ENCODE assay signal across 8 cellular contexts in the genomic region with DNA sequence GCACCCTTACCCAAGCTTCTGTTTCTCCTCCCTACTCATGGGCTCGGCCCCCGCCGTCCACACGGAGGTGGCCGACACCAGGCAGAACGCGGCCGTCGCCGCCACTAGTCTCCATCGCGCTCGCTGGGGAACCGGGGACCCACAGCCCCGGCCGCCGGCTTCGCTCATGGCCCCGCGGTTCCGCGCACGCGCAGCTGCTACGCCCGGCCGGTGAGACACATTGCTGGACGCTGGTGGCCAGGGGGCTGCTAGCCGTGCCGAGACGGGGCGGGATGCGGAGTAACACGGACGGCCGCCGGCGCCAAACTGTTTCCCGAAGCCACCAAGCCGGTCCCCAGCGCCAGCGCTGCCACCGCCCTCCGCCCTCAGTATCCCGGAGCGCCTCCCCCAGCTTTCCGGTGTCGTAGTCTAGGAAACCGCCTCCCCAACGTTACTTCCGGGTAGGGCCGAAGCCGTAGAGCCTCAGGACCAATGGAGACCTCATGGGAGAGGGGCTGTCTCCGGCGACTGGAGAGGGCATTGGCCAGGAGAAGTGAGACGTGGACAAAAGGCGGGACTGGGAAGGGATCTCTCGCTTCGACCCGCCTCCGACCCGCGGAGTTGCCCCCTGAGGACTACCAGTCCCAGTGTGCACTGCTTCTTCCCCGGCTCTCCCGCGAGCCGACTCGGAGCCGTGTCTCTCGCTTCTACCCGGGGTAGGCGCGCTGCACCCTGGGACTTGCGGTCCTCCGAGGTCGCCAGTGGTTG. TPM values are rescaled to one million over a fixed set of nuclear protein-coding genes. Genes with fewer than 3 reads are reported as not detected.
DNase-seq lines count a peak whose midpoint lies in the region; ATAC-seq and TF ChIP-seq lines count a peak whose summit lies in the region.

A gene with protein sequence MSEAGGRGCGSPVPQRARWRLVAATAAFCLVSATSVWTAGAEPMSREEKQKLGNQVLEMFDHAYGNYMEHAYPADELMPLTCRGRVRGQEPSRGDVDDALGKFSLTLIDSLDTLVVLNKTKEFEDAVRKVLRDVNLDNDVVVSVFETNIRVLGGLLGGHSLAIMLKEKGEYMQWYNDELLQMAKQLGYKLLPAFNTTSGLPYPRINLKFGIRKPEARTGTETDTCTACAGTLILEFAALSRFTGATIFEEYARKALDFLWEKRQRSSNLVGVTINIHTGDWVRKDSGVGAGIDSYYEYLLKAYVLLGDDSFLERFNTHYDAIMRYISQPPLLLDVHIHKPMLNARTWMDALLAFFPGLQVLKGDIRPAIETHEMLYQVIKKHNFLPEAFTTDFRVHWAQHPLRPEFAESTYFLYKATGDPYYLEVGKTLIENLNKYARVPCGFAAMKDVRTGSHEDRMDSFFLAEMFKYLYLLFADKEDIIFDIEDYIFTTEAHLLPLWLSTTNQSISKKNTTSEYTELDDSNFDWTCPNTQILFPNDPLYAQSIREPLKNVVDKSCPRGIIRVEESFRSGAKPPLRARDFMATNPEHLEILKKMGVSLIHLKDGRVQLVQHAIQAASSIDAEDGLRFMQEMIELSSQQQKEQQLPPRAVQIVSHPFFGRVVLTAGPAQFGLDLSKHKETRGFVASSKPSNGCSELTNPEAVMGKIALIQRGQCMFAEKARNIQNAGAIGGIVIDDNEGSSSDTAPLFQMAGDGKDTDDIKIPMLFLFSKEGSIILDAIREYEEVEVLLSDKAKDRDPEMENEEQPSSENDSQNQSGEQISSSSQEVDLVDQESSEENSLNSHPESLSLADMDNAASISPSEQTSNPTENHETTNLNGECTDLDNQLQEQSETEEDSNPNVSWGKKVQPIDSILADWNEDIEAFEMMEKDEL (minus strand): TSS at position 380 of the 747 bp plus-strand sequence. CDS start 212 bp downstream, at position 168.

- no peak within 1 kb of the TSS for H3K14ac ChIP-seq in H9 (ENCODE audit: insufficient read depth, low read length)

- H3K27me3 Mint-ChIP-seq in H9 (ENCODE audit: low read depth): peaks cover 23% of the 10 kb centered on the region
- peaks cover 0 to 6% of the 10 kb centered on the region in 2 donors for H3K27me3 Mint-ChIP-seq in natural killer cell treated with Interleukin-12 subunit alpha and Interleukin-12 subunit beta and Interleukin-15 and Interleukin-18, amount 100 ng/mL, for 72 hours

- no peak within 1 kb of the TSS for H2BK20ac ChIP-seq in H9 (ENCODE audit: low read depth, low read length, poor library complexity, severe bottlenecking)

- H3K4me2 ChIP-seq in H9 (ENCODE audit: insufficient read depth, insufficient read length, low read length): peak within 1 kb of the TSS; percentile 86

- no peak within 1 kb of the TSS for H4K5ac ChIP-seq in H9 (ENCODE audit: insufficient read length, low read depth, low read length)

- no peak within 1 kb of the TSS for H2BK12ac ChIP-seq in H9 (ENCODE audit: insufficient read length, low read depth, low read length)

- H3K4me3 ChIP-seq in MG63 (peak within 1 kb of the TSS; percentile 96), fibroblast of pulmonary artery (replicated peaks; ENCODE audit: low read depth, low read length) (peak within 1 kb of the TSS; percentile 88)

- H3K79me2 ChIP-seq in H9 (ENCODE audit: insufficient read depth, low read length): no peaks in the 10 kb centered on the region

- peak; percentile 99 for DNase-seq in ELR (ENCODE audit: low read depth)
- DNase-seq in H9: peak; percentile 100
- DNase-seq in MG63: peak; percentile 100
- DNase-seq in SHP77 treated with DMSO at 0.1 percent for 48 hours (lab: John Stamatoyannopoulos, UW): peak; percentile 99
- peak; percentile 99 for DNase-seq in activated effector memory CD4-positive, alpha-beta T cell treated with anti-CD3 and anti-CD28 coated beads, Interleukin-2, amount 50 U/mL, for 16 hours
- peak; percentile 100 for DNase-seq in fibroblast of pulmonary artery (ENCODE audit: low read depth)
- DNase-seq in natural killer cell treated with Interleukin-12 subunit alpha and Interleukin-12 subunit beta and Interleukin-15 and Interleukin-18, amount 100 ng/mL, for 72 hours (ENCODE audit: low spot score): peak; percentile 99
- peak; percentile 96 for DNase-seq in stimulated activated naive CD8-positive, alpha-beta T cell treated with anti-CD3 and anti-CD28 coated beads, Interleukin-15, Interleukin-2, amounts not matched to agents 100 U/mL and 50 U/mL, for 24 hours

- H3K36me3 Mint-ChIP-seq in H9 (ENCODE audit: insufficient read depth in 1 of 3, low read depth in 3 of 3): no peaks in the 10 kb centered on the region
- H3K36me3 Mint-ChIP-seq in natural killer cell treated with Interleukin-12 subunit alpha and Interleukin-12 subunit beta and Interleukin-15 and Interleukin-18, amount 100 ng/mL, for 72 hours: peaks cover 7% of the 10 kb centered on the region

- no peaks in the 10 kb centered on the region for H3K79me1 ChIP-seq in H9 (ENCODE audit: insufficient read depth, low read depth, low read length, poor library complexity, severe bottlenecking)

- WGBS in H9 (ENCODE audit: extremely low coverage, insufficient read length, low lambda C conversion rate): no CpG with 5 or more reads among the region's 76 CpGs

- peak within 1 kb of the TSS; percentile 9 for H2AFZ ChIP-seq in H9 (ENCODE audit: low read length)

- peaks cover 8% of the 10 kb centered on the region for H3K23me2 ChIP-seq in H9 (ENCODE audit: insufficient read length, low read depth, low read length, poor library complexity, severe bottlenecking)

- no peaks in the 10 kb centered on the region for H3K9me3 Mint-ChIP-seq in H9
- no peaks in the 10 kb centered on the region for H3K9me3 Mint-ChIP-seq in natural killer cell treated with Interleukin-12 subunit alpha and Interleukin-12 subunit beta and Interleukin-15 and Interleukin-18, amount 100 ng/mL, for 72 hours

- H3K27ac ChIP-seq in H9 (ENCODE audit: insufficient read length, low read depth, low read length): no peak within 1 kb of the TSS

- no peaks in the 10 kb centered on the region for H4K20me1 ChIP-seq in H9 (ENCODE audit: control insufficient read depth, insufficient read depth, insufficient read length)

- no peak within 1 kb of the TSS for H2BK5ac ChIP-seq in H9 (ENCODE audit: insufficient read length, low read length)

- H3K23ac ChIP-seq in H9 (ENCODE audit: insufficient read length, low read depth, low read length): no peak within 1 kb of the TSS

- no peak within 1 kb of the TSS for H3K4ac ChIP-seq in H9 (ENCODE audit: low read depth, low read length)

- H3K9ac ChIP-seq in H9 (ENCODE audit: extremely low read depth, insufficient read length, low read length): peak within 1 kb of the TSS; percentile 32

- no peak within 1 kb of the TSS for H2AK5ac ChIP-seq in H9 (ENCODE audit: insufficient read length, low read length)

- no peak within 1 kb of the TSS for H2BK15ac ChIP-seq in H9 (ENCODE audit: low read depth, low read length)

- no peak within 1 kb of the TSS for H3T11ph ChIP-seq in H9 (ENCODE audit: low read length)

- no peak within 1 kb of the TSS for H3K56ac ChIP-seq in H9 (ENCODE audit: insufficient read length, low read depth, low read length)

- H3K36me3 ChIP-seq in MG63: peaks cover 6% of the 10 kb centered on the region; the same call in 1 of the 2 replicates

- no peak for TF ChIP-seq CTCF in H9 (conservative IDR thresholded peaks at IDR 0.05)
- TF ChIP-seq CTCF in fibroblast of pulmonary artery (IDR thresholded peaks at IDR 0.05; ENCODE audit: low read length, missing control alignments): no peak

- H3K4me1 Mint-ChIP-seq in H9: peaks cover 18 to 22% of the 10 kb centered on the region in 2 experiments
- H3K4me1 Mint-ChIP-seq in natural killer cell treated with Interleukin-12 subunit alpha and Interleukin-12 subunit beta and Interleukin-15 and Interleukin-18, amount 100 ng/mL, for 72 hours (ENCODE audit: low read depth in 2 of 2): peaks cover 23 to 28% of the 10 kb centered on the region in 2 donors

- no peak within 1 kb of the TSS for H2BK120ac ChIP-seq in H9 (ENCODE audit: low read depth, low read length, poor library complexity, severe bottlenecking)

- no peaks in the 10 kb centered on the region for H3K4me1 ChIP-seq in H9 (ENCODE audit: insufficient read depth, low read length)

- H3K27ac Mint-ChIP-seq in H9: peak within 1 kb of the TSS in 1 of 3 experiments; percentile 32; a peak in 4 of 7 replicates
- H3K27ac Mint-ChIP-seq in natural killer cell treated with Interleukin-12 subunit alpha and Interleukin-12 subunit beta and Interleukin-15 and Interleukin-18, amount 100 ng/mL, for 72 hours: peak within 1 kb of the TSS; percentile 80 to 86

- H4K8ac ChIP-seq in H9 (replicated peaks; ENCODE audit: insufficient read length, low read depth, low read length): no peak within 1 kb of the TSS

- no peak within 1 kb of the TSS for H4K91ac ChIP-seq in H9 (ENCODE audit: insufficient read length, low read depth, low read length)

- ATAC-seq in natural killer cell treated with Interleukin-12 subunit alpha and Interleukin-12 subunit beta and Interleukin-15 and Interleukin-18, amount 100 ng/mL, for 72 hours: peak; percentile 97 to 98
- peak; percentile 96 for ATAC-seq in stimulated activated naive CD8-positive, alpha-beta T cell treated with anti-CD3 and anti-CD28 coated beads, Interleukin-15, Interleukin-2, amounts not matched to agents 100 U/mL and 50 U/mL, for 24 hours

- H3K27me3 ChIP-seq in H9 (ENCODE audit: insufficient read depth, low read length) (no peaks in the 10 kb centered on the region; the same call in 1 of the 2 replicates), MG63 (no peaks in the 10 kb centered on the region)

- H3K4me3 Mint-ChIP-seq in H9: peak within 1 kb of the TSS; percentile 90 to 92
- H3K4me3 Mint-ChIP-seq in natural killer cell treated with Interleukin-12 subunit alpha and Interleukin-12 subunit beta and Interleukin-15 and Interleukin-18, amount 100 ng/mL, for 72 hours: peak within 1 kb of the TSS; percentile 88

- H3K18ac ChIP-seq in H9 (ENCODE audit: insufficient read length, low read depth, low read length): no peak within 1 kb of the TSS

- H3K9me3 ChIP-seq in H9 (ENCODE audit: control insufficient read depth, low read depth, low read length) (no peaks in the 10 kb centered on the region), MG63 (no peaks in the 10 kb centered on the region)

RNA-seq across cellular contexts. Expression of the gene that starts here (rescaled TPM):
- total RNA-seq in H9 (2021): 13.2 and 14.0 TPM in 2 replicates
- total RNA-seq in MG63 (2014; rRNA removed; shearing (Covaris generic); ENCODE audit: low replicate concordance): 17.9 and 20.0 TPM in 2 replicates
- 10 to 100 TPM; 21.5 to 33.6 TPM for total RNA-seq in natural killer cell treated with Interleukin-12 subunit alpha and Interleukin-12 subunit beta and Interleukin-15 and Interleukin-18, amount 100 ng/mL, for 72 hours
